ENCODE assay signal across 14 cellular contexts in the genomic region with DNA sequence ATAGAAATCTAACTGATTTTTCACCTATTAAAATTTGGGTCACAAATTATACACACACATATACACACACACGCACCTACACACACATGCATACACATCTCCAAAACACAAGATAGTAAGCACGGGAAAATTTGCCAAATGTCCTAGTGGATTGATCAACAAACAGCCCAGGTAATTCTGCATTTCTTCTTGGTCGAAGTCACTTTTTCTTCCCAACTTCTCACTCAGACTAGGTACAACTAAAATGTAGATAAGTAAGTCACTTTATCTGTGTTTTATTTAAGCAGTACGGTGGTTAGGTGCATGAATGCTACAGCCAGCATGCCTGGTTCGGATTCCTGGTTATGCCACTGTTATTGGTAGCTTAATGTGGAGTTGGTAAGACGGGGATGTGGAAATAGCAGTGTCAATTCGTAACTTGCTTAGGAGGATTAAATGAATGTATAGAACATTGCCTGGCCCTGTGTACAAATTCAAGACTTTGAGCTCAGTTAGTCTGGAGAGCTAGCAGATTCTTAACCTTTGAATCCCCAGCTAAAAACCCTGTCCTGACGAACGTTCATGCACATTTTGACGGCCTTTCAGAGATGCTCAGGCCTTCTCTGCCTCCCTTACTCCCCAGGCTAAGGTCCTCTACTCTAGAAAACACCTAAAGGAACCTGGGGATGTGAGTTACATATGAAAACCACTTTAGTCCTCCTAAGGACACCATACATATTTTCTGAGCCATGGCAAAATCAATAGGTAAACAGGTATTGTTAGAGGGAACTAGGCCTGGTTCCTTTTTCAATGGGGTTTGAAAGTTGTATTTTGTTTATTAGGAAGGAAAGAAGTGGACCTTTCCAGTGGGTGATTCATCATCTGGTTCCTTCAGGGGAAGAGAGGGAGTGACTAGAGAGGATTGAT. TPM values are rescaled to one million over a fixed set of nuclear protein-coding genes. Genes with fewer than 3 reads are reported as not detected.
DNase-seq lines count a peak whose midpoint lies in the region; ATAC-seq and TF ChIP-seq lines count a peak whose summit lies in the region.
"Had no signal": no experiment of that assay in that cellular context is flagged by ENCODE, and none has a peak within 500 bp of the region (broad histone marks: within the 10 kb centered on the region; RNA-seq: fewer than 3 reads in every experiment).

No MANE protein-coding gene starts in this region.

- H3K27ac ChIP-seq in SK-N-SH (ENCODE audit: low read depth in 2 of 2, low read length in 1 of 2) (peak overlapping the region in 1 of 2 experiments; percentile 79; a peak in 2 of 4 replicates), foreskin keratinocyte (peak overlapping the region; percentile 99), skin epidermis (peak overlapping the region in 20 of 21 experiments; percentile 26 to 83 (median 58))

- no peaks in the 10 kb centered on the region for H3K36me3 ChIP-seq in SK-N-SH (replicated peaks in 1 of 2; ENCODE audit: control insufficient read depth in 1 of 2, insufficient read depth in 2 of 2, low read length in 1 of 2)

- H3F3A ChIP-seq in SK-N-SH (replicated peaks; ENCODE audit: insufficient read depth): peaks cover 18% of the 10 kb centered on the region

- TSS peak; percentile 96 for BruUV-seq in Calu3 (replicated peaks; lab: Mats Ljungman, UMichigan)

- TF ChIP-seq EP300 in SK-N-SH (IDR thresholded peaks at IDR 0.05; ENCODE audit: borderline replicate concordance in 1 of 2, low read depth in 1 of 2, low read length in 1 of 2): no peak

- no peak overlapping the region; the same call in 1 of the 2 replicates for H2AFZ ChIP-seq in SK-N-SH (ENCODE audit: low read depth)

- H3K9ac ChIP-seq in SK-N-SH: peak overlapping the region; percentile 18; the same call in 1 of the 2 replicates

- POLR2A ChIA-PET in SK-N-SH (lab: Yijun Ruan, JAX): no interaction called here

- H3K27me3 ChIP-seq in SK-N-SH (ENCODE audit: insufficient read depth): no peaks in the 10 kb centered on the region
- H3K27me3 ChIP-seq in foreskin keratinocyte: no peaks in the 10 kb centered on the region

- H3K4me3 ChIP-seq in SK-N-SH (ENCODE audit: low read depth in 2 of 2, low read length in 1 of 2) (no peak overlapping the region), skin epidermis (no peak overlapping the region)
- H3K4me3 ChIP-seq: K562 had no signal

- no peaks in the 10 kb centered on the region for H3K9me3 ChIP-seq in SK-N-SH

- H3K4me1 Mint-ChIP-seq in Calu3 (ENCODE audit: low read depth, unreplicated experiment) (peaks cover 75% of the 10 kb centered on the region), natural killer cell (no peaks in the 10 kb centered on the region)
- H3K4me1 Mint-ChIP-seq: central memory CD8-positive, alpha-beta T cell had no signal

- H3K9me3 Mint-ChIP-seq in Calu3 (ENCODE audit: low read depth, unreplicated experiment): no peaks in the 10 kb centered on the region
- H3K9me3 Mint-ChIP-seq in natural killer cell: no peaks in the 10 kb centered on the region
- H3K9me3 Mint-ChIP-seq: activated B cell treated with CpG ODN at 0.5 μM for 24 hours; activated naive CD4-positive, alpha-beta T cell treated with anti-CD3 and anti-CD28 coated beads for 36 hours; central memory CD8-positive, alpha-beta T cell had no signal

- H3K4me1 ChIP-seq in SK-N-SH (ENCODE audit: control insufficient read depth in 1 of 2, insufficient read depth in 2 of 2, low read depth in 1 of 2, low read length in 1 of 2) (0 out of 4 replicates have a peak, but pooled peaks cover 0 to 6% of the 10 kb centered on the region in 2 experiments), foreskin keratinocyte (peaks cover 31% of the 10 kb centered on the region)

- ATAC-seq in foreskin keratinocyte: no peak
- ATAC-seq in natural killer cell: no peak
- ATAC-seq: K562 had no signal

- no peaks in the 10 kb centered on the region for H4K20me1 ChIP-seq in SK-N-SH (ENCODE audit: insufficient read depth)

- DNase-seq in Calu3 (no peak), SK-N-SH (no peak), foreskin keratinocyte (no peak), natural killer cell (no peak), cerebellum (ENCODE audit: low spot score) (no peak)
- DNase-seq in stimulated activated naive CD4-positive, alpha-beta T cell (lab: John Stamatoyannopoulos, UW): no peak
- DNase-seq in activated T-cell treated with anti-CD3 and anti-CD28 coated beads, Interleukin-2, amount 50 U/mL, for 48 hours: no peak
- DNase-seq: activated B cell treated with CpG ODN at 0.5 μM for 24 hours; activated naive CD4-positive, alpha-beta T cell treated with anti-CD3 and anti-CD28 coated beads for 36 hours; NCI-H1105 treated with DMSO at 0.1 percent for 48 hours; retina had no signal

- H3K4me2 ChIP-seq in SK-N-SH: peak overlapping the region; percentile 29; the same call in 1 of the 2 replicates

- no peak for TF ChIP-seq RAD21 in SK-N-SH (IDR thresholded peaks at IDR 0.05; ENCODE audit: low read length)

- H3K9me2 ChIP-seq in SK-N-SH: no peaks in the 10 kb centered on the region

- no peaks in the 10 kb centered on the region for H3K79me2 ChIP-seq in SK-N-SH (ENCODE audit: insufficient read depth)

- CTCF ChIA-PET in Calu3 (lab: Charles Lee): interaction anchor here (0.9 to 1.8 kb wide), 8 partner anchors 11 to 26 kb away, joined by 3 to 8 read pairs (median 4); no protein-coding TSS in a partner anchor
- CTCF ChIA-PET in SK-N-SH (lab: Yijun Ruan, JAX): interaction anchor here (1.1 kb wide), 1 partner anchor 77 kb away, joined by 4 read pairs; no protein-coding TSS in a partner anchor

- H3K4me3 Mint-ChIP-seq in Calu3 (ENCODE audit: low read depth, unreplicated experiment) (no peak overlapping the region), natural killer cell (no peak overlapping the region)
- H3K4me3 Mint-ChIP-seq: activated B cell treated with CpG ODN at 0.5 μM for 24 hours; activated naive CD4-positive, alpha-beta T cell treated with anti-CD3 and anti-CD28 coated beads for 36 hours; central memory CD8-positive, alpha-beta T cell had no signal

- intact Hi-C loops in Calu3 (cut with micrococcal nuclease; ENCODE audit: unreplicated experiment) (loop anchor here (1.0 to 5.0 kb wide), 4 partner anchors 8 to 296 kb away; no protein-coding TSS in a partner anchor), natural killer cell (cut with micrococcal nuclease) (no loop called here)

- no peaks in the 10 kb centered on the region for H3K27me3 Mint-ChIP-seq in Calu3 (ENCODE audit: unreplicated experiment)
- peaks cover 3 to 6% of the 10 kb centered on the region in 2 donors for H3K27me3 Mint-ChIP-seq in natural killer cell (ENCODE audit: low read depth in 2 of 2)
- H3K27me3 Mint-ChIP-seq: activated B cell treated with CpG ODN at 0.5 μM for 24 hours; central memory CD8-positive, alpha-beta T cell had no signal

- TF ChIP-seq CTCF in Calu3 (IDR thresholded peaks at IDR 0.05; ENCODE audit: unreplicated experiment) (no peak), SK-N-SH (IDR thresholded peaks at IDR 0.05) (no peak), foreskin keratinocyte (conservative IDR thresholded peaks at IDR 0.05) (no peak), natural killer cell (IDR thresholded peaks at IDR 0.05) (no peak)

- 66% methylated on average over 10 of the region's 10 CpGs for WGBS in SK-N-SH (ENCODE audit: low lambda C conversion rate)

- H3K36me3 Mint-ChIP-seq in Calu3 (ENCODE audit: insufficient read depth, unreplicated experiment) (peaks cover 43% of the 10 kb centered on the region), natural killer cell (no peaks in the 10 kb centered on the region)

- peak overlapping the region; percentile 96 for H3K27ac Mint-ChIP-seq in Calu3 (ENCODE audit: unreplicated experiment)
- H3K27ac Mint-ChIP-seq in natural killer cell: no peak overlapping the region
- H3K27ac Mint-ChIP-seq: activated B cell treated with CpG ODN at 0.5 μM for 24 hours; activated naive CD4-positive, alpha-beta T cell treated with anti-CD3 and anti-CD28 coated beads for 36 hours had no signal

TF ChIP-seq in SK-N-SH, 30 proteins besides CTCF, POLR2A, EP300 and RAD21 (continues in another document):
- no peak for TF ChIP-seq CHD2 (IDR thresholded peaks at IDR 0.05; ENCODE audit: low read length, partially characterized antibody)
- TF ChIP-seq, protein P1, sequence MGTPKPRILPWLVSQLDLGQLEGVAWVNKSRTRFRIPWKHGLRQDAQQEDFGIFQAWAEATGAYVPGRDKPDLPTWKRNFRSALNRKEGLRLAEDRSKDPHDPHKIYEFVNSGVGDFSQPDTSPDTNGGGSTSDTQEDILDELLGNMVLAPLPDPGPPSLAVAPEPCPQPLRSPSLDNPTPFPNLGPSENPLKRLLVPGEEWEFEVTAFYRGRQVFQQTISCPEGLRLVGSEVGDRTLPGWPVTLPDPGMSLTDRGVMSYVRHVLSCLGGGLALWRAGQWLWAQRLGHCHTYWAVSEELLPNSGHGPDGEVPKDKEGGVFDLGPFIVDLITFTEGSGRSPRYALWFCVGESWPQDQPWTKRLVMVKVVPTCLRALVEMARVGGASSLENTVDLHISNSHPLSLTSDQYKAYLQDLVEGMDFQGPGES (IDR thresholded peaks at IDR 0.05; ENCODE audit: low read depth, low read length): no peak
- no peak for TF ChIP-seq EZH2phosphoT487 (IDR thresholded peaks at IDR 0.05; ENCODE audit: borderline replicate concordance, low read depth)
- TF ChIP-seq POLR2AphosphoS5 (IDR thresholded peaks at IDR 0.05; ENCODE audit: low read depth, low read length): no peak
- TF ChIP-seq, protein P2, sequence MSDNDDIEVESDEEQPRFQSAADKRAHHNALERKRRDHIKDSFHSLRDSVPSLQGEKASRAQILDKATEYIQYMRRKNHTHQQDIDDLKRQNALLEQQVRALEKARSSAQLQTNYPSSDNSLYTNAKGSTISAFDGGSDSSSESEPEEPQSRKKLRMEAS (IDR thresholded peaks at IDR 0.05; ENCODE audit: low read depth): no peak
- no peak for TF ChIP-seq JUND (IDR thresholded peaks at IDR 0.05)
- TF ChIP-seq FOSL2 (IDR thresholded peaks at IDR 0.05; ENCODE audit: borderline replicate concordance, low read depth): no peak

RNA-seq across cellular contexts. Expression of a gene that starts 50.9 kb away (rescaled TPM):
- total RNA-seq in Calu3 (2022): 393 and 665 TPM in 2 replicates
- polyA plus RNA-seq in SK-N-SH (2012; rRNA removed): 8.8 and 9.1 TPM in 2 replicates
- 6.8 and 6.9 TPM in 2 replicates for polyA plus RNA-seq in SK-N-SH (2012; cell fraction: cytosol; rRNA removed)
- polyA plus RNA-seq in SK-N-SH (2012; cell fraction: nucleus; rRNA removed): 9.5 and 17.7 TPM in 2 replicates
- total RNA-seq in foreskin keratinocyte: 1.4 and 2.3 TPM in 2 replicates
- 0.58 and 0.63 TPM in 2 replicates for polyA plus RNA-seq in foreskin keratinocyte
- under 1 TPM in 1 of 3 donors, not detected in 2; 0.12 TPM for total RNA-seq in natural killer cell
- total RNA-seq in cerebellum: 1.1 TPM
- total RNA-seq: activated B cell treated with CpG ODN at 0.5 μM for 24 hours; activated naive CD4-positive, alpha-beta T cell treated with anti-CD3 and anti-CD28 coated beads for 36 hours; K562 had no signal

RNA-seq across cellular contexts. Expression of a gene that starts 52.5 kb away (rescaled TPM):
- total RNA-seq in Calu3 (2022) (11.1 and 16.9 TPM in 2 replicates), foreskin keratinocyte (not detected in 2 replicates), natural killer cell (1 to 10 TPM in 1 of 3 donors, under 1 TPM in 2; 0.31 to 1.2 (median 0.68) TPM), cerebellum (6.1 TPM)
- polyA plus RNA-seq in SK-N-SH (2012; rRNA removed) (not detected in 2 replicates), foreskin keratinocyte (not detected in 2 replicates)
- polyA plus RNA-seq in SK-N-SH (2012; cell fraction: cytosol; rRNA removed): not detected in 2 replicates
- not detected in 2 replicates for polyA plus RNA-seq in SK-N-SH (2012; cell fraction: nucleus; rRNA removed)

Comparison
In these comparisons a context has a peak if more than half of its experiments do, and no peak if none do; other contexts are left out.
1. RNA of a gene that starts 50.9 kb away (total RNA-seq): 393 to 665 TPM in Calu3; 1.4 to 2.3 TPM in foreskin keratinocyte, 1.1 TPM in cerebellum (single experiment) and 0.12 TPM in natural killer cell; every median in the first group is over 100 times any median in the second.